In genomic region chr4:15232725-15233597, GRCh38 we compare ENCODE assay signal across 8 cellular contexts.
DNase-seq lines count a peak whose midpoint lies in the region; ATAC-seq and TF ChIP-seq lines count a peak whose summit lies in the region.

No MANE protein-coding gene starts in this region.

- H2AFZ ChIP-seq in parathyroid adenoma, result peak overlapping the region; percentile 76

- DNase-seq in activated CD4-positive, alpha-beta T cell treated with anti-CD3 and anti-CD28 coated beads for 48 hours, result peak; percentile 13
- no peak for DNase-seq in activated CD4-positive, alpha-beta T cell treated with anti-CD3 and anti-CD28 coated beads for 1 hour
- peak in 1 of 2 experiments; percentile 51 for DNase-seq in SJSA1 (ENCODE audit: low read depth in 1 of 2, low spot score in 2 of 2)
- no peak for DNase-seq in esophagus muscularis mucosa (ENCODE audit: extremely low spot score)
- DNase-seq in middle frontal gyrus (ENCODE audit: extremely low spot score, low spot score), result no peak
- no peak for DNase-seq in NCI-H1417 treated with DMSO at 0.1 percent for 48 hours (lab: John Stamatoyannopoulos, UW)

- H3K4me2 ChIP-seq in parathyroid adenoma (ENCODE audit: low read length), result peak overlapping the region; percentile 37

- no peak for TF ChIP-seq EP300 in esophagus muscularis mucosa (IDR thresholded peaks at IDR 0.05)

- no peak for ATAC-seq in GM19035 (IDR thresholded peaks at IDR 0.05; ENCODE audit: unreplicated experiment)

- no peak for TF ChIP-seq POLR2A in esophagus muscularis mucosa (IDR thresholded peaks at IDR 0.05; ENCODE audit: low read depth)

- H3K27me3 ChIP-seq in SJSA1 (replicated peaks), result no peaks in the 10 kb centered on the region
- no peaks in the 10 kb centered on the region for H3K27me3 ChIP-seq in esophagus muscularis mucosa
- no peaks in the 10 kb centered on the region for H3K27me3 ChIP-seq in parathyroid adenoma (ENCODE audit: control insufficient read depth, insufficient read depth, low read length)

- TF ChIP-seq CTCF in esophagus muscularis mucosa (IDR thresholded peaks at IDR 0.05), result no peak
- TF ChIP-seq CTCF in parathyroid adenoma (IDR thresholded peaks at IDR 0.05), result no peak

- H3K4me3 ChIP-seq in SJSA1, result no peak overlapping the region
- H3K4me3 ChIP-seq in esophagus muscularis mucosa, result no peak overlapping the region
- H3K4me3 ChIP-seq in parathyroid adenoma (ENCODE audit: low read depth, low read length), result no peak overlapping the region

- H3K9ac ChIP-seq in parathyroid adenoma, result no peak overlapping the region

- 48% methylated on average over 10 of the region's 10 CpGs for WGBS in esophagus muscularis mucosa

- H3K79me2 ChIP-seq in parathyroid adenoma, result no peaks in the 10 kb centered on the region

- intact Hi-C loops in esophagus muscularis mucosa (cut with DNase I), result loop anchor here (10.0 kb wide), 1 partner anchor 102 kb away; no protein-coding TSS in a partner anchor

- H3K4me1 ChIP-seq in SJSA1 (replicated peaks), result peaks cover 53% of the 10 kb centered on the region
- peaks cover 9 to 31% (median 24%) of the 10 kb centered on the region in 4 donors for H3K4me1 ChIP-seq in esophagus muscularis mucosa
- H3K4me1 ChIP-seq in parathyroid adenoma, result peaks cover 19% of the 10 kb centered on the region

- H3K27ac ChIP-seq in SJSA1, result peak overlapping the region; percentile 74
- peak overlapping the region; percentile 2 to 46 (median 22) for H3K27ac ChIP-seq in esophagus muscularis mucosa (replicated peaks in 1 of 4)
- H3K27ac ChIP-seq in parathyroid adenoma, result peak overlapping the region; percentile 67

- H3K9me3 ChIP-seq in SJSA1 (replicated peaks) (no peaks in the 10 kb centered on the region), esophagus muscularis mucosa (no peaks in the 10 kb centered on the region), parathyroid adenoma (ENCODE audit: control insufficient read depth, low read length) (no peaks in the 10 kb centered on the region)

- H3K36me3 ChIP-seq in SJSA1, result no peaks in the 10 kb centered on the region
- H3K36me3 ChIP-seq in esophagus muscularis mucosa, result no peaks in the 10 kb centered on the region
- H3K36me3 ChIP-seq in parathyroid adenoma (ENCODE audit: control insufficient read depth, insufficient read depth, low read length), result no peaks in the 10 kb centered on the region

Comparison
In these comparisons a context has a peak if more than half of its experiments do, and no peak if none do; other contexts are left out.
1. H3K27ac ChIP-seq: peak in every context shown above with its lines; median percentile 74 in SJSA1; 67 in parathyroid adenoma; 22 in esophagus muscularis mucosa.